ENCODE assay signal across 11 cellular contexts in the genomic region with DNA sequence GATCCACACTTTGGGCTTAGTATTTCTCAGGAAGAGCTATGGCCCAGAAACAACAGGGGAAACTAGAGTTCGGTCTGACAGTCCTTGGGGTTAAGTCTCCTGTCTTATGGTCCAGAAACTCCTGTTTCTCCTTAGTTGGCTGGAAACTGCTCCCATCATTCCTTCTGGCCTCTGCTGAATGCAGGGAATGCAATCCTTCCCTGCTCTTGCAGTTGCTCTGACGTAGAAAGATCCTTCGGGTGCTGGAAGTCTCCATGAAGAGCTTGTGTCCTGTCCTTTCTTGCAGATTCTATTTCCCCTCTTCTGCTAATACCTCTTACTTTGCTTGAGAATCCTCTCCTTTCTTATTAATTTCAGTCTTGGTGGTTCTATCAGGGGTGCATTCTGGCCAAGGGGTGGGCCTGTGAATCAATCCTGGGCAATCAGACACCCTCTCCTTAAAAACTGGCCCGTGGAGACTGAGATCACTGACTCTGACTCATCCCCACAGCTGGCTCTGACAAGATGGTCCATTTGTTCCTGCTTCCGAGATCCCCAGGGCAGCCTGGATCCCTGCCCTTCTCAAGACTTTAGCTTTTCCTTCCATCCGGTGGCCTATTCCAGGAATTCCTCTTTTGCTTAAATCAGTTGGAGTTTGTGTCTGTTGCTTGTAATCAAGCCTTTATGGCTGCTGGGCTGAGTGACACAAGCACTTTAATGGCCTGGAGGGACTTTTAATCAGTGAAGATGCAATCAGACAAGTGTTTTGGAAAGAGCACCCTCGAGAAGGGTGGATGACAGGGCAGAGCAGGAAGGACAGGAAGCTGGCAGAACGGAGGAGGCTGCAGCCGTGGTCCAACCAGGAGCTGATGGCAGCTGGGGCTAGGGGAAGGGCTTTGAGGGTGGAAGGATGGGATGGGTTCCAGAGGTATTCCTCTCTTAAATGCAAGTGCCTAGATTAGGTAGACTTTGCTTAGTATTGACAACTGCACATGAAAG. TPM values are rescaled to one million over a fixed set of nuclear protein-coding genes. Genes with fewer than 3 reads are reported as not detected.
DNase-seq lines count a peak whose midpoint lies in the region; ATAC-seq, FAIRE-seq and TF ChIP-seq lines count a peak whose summit lies in the region.
"Had no signal": no experiment of that assay in that cellular context is flagged by ENCODE, and none has a peak within 500 bp of the region (broad histone marks: within the 10 kb centered on the region; RNA-seq: fewer than 3 reads in every experiment).

No MANE protein-coding gene starts in this region.

- intact Hi-C loops in endothelial cell of umbilical vein (cut with micrococcal nuclease) = no loop called here
- intact Hi-C loops in left lung (cut with DNase I) = no loop called here
- intact Hi-C loops in left colon (cut with DNase I, micrococcal nuclease) = no loop called here
- intact Hi-C loops in activated CD4-positive, alpha-beta memory T cell treated with anti-CD3 and anti-CD28 coated beads for 36 hours (cut with micrococcal nuclease) = no loop called here

- H3K9ac ChIP-seq in endothelial cell of umbilical vein (replicated peaks; ENCODE audit: extremely low read depth, insufficient read depth, low read length) = no peak overlapping the region

- no peaks in the 10 kb centered on the region for H3K4me1 Mint-ChIP-seq in activated CD4-positive, alpha-beta memory T cell treated with anti-CD3 and anti-CD28 coated beads, Interleukin-2, amount 10 ng/mL, durations not matched to agents 7 days and 5 days
- no peaks in the 10 kb centered on the region for H3K4me1 Mint-ChIP-seq in activated CD4-positive, alpha-beta memory T cell treated with anti-CD3 and anti-CD28 coated beads for 36 hours (ENCODE audit: low read depth)

- H3K27me3 ChIP-seq in Peyer's patch (no peaks in the 10 kb centered on the region), endothelial cell of umbilical vein (ENCODE audit: control insufficient read depth in 2 of 2, insufficient read depth in 2 of 2, low read length in 2 of 2) (no peaks in the 10 kb centered on the region), left lung (no peaks in the 10 kb centered on the region), suprapubic skin (no peaks in the 10 kb centered on the region)

- H2AFZ ChIP-seq in endothelial cell of umbilical vein (ENCODE audit: low read depth, low read length) = peak overlapping the region; percentile 5

- H3K4me1 ChIP-seq in Peyer's patch (peaks cover 0 to 4% (median 0%) of the 10 kb centered on the region in 4 donors), endothelial cell of umbilical vein (ENCODE audit: control insufficient read depth, extremely low read depth, insufficient read depth, low read length) (peaks cover 27% of the 10 kb centered on the region), left lung (no peaks in the 10 kb centered on the region), suprapubic skin (peaks cover 30% of the 10 kb centered on the region)

- H3K79me2 ChIP-seq in endothelial cell of umbilical vein (ENCODE audit: control insufficient read depth, insufficient read depth, low read length) = no peaks in the 10 kb centered on the region

- peak overlapping the region; percentile 25 to 87 (median 65) for H3K27ac ChIP-seq in Peyer's patch
- H3K27ac ChIP-seq in endothelial cell of umbilical vein (ENCODE audit: insufficient read depth, low read depth, low read length) = peak overlapping the region; percentile 33
- peak overlapping the region in 1 of 2 donors; percentile 29 for H3K27ac ChIP-seq in left lung
- H3K27ac ChIP-seq in suprapubic skin = peak overlapping the region; percentile 50

- TSS peak; percentile 58 for BruUV-seq in endothelial cell of umbilical vein (replicated peaks; lab: Mats Ljungman, UMichigan)

- WGBS in suprapubic skin = 21% methylated on average over 9 of the region's 9 CpGs

- POLR2A ChIA-PET in endothelial cell of umbilical vein (lab: Charles Lee) = no interaction called here
- POLR2A ChIA-PET in activated CD4-positive, alpha-beta memory T cell treated with anti-CD3 and anti-CD28 coated beads, Interleukin-2, amount 10 ng/mL, durations not matched to agents 7 days and 5 days (lab: Charles Lee) = no interaction called here
- POLR2A ChIA-PET in activated CD4-positive, alpha-beta memory T cell treated with anti-CD3 and anti-CD28 coated beads for 36 hours (lab: Charles Lee) = no interaction called here

- peak overlapping the region; percentile 9 for H3K4me2 ChIP-seq in endothelial cell of umbilical vein (ENCODE audit: insufficient read depth, low read length)

- ATAC-seq in left lung (peak; percentile 65), GM18870 (IDR thresholded peaks at IDR 0.05; ENCODE audit: unreplicated experiment) (no peak), left colon (no peak)

- peaks cover 12% of the 10 kb centered on the region for H3K27me3 Mint-ChIP-seq in activated CD4-positive, alpha-beta memory T cell treated with anti-CD3 and anti-CD28 coated beads, Interleukin-2, amount 10 ng/mL, durations not matched to agents 7 days and 5 days
- H3K27me3 Mint-ChIP-seq in activated CD4-positive, alpha-beta memory T cell treated with anti-CD3 and anti-CD28 coated beads for 36 hours = peaks cover 12% of the 10 kb centered on the region

- dilution Hi-C loops in endothelial cell of umbilical vein (cut with MboI; ENCODE audit: extremely low pct_ligation_motif_present, low sequenced_read_pairs) = no loop called here

- CTCF ChIA-PET in endothelial cell of umbilical vein (lab: Charles Lee) = interaction anchor here (0.8 to 2.2 kb wide), 9 partner anchors 9 to 295 kb away, joined by 3 to 8 read pairs (median 3); no protein-coding TSS in a partner anchor
- CTCF ChIA-PET in activated CD4-positive, alpha-beta memory T cell treated with anti-CD3 and anti-CD28 coated beads, Interleukin-2, amount 10 ng/mL, durations not matched to agents 7 days and 5 days (lab: Charles Lee) = no interaction called here
- CTCF ChIA-PET in activated CD4-positive, alpha-beta memory T cell treated with anti-CD3 and anti-CD28 coated beads for 36 hours (lab: Charles Lee) = interaction anchor here (0.6 kb wide), 1 partner anchor 14 kb away, joined by 3 read pairs; no protein-coding TSS in a partner anchor

- no peaks in the 10 kb centered on the region for H3K36me3 Mint-ChIP-seq in activated CD4-positive, alpha-beta memory T cell treated with anti-CD3 and anti-CD28 coated beads, Interleukin-2, amount 10 ng/mL, durations not matched to agents 7 days and 5 days (ENCODE audit: low read depth)
- H3K36me3 Mint-ChIP-seq in activated CD4-positive, alpha-beta memory T cell treated with anti-CD3 and anti-CD28 coated beads for 36 hours = no peaks in the 10 kb centered on the region

- H3K9me3 ChIP-seq in Peyer's patch (no peaks in the 10 kb centered on the region), endothelial cell of umbilical vein (replicated peaks; ENCODE audit: control insufficient read depth, insufficient read depth, low read length) (no peaks in the 10 kb centered on the region), left lung (no peaks in the 10 kb centered on the region), suprapubic skin (no peaks in the 10 kb centered on the region)

- H3K4me3 ChIP-seq in Peyer's patch = no peak overlapping the region
- H3K4me3 ChIP-seq in endothelial cell of umbilical vein (replicated peaks in 1 of 3; ENCODE audit: insufficient read depth in 1 of 3, low read depth in 1 of 3, low read length in 3 of 3) = no peak overlapping the region
- H3K4me3 ChIP-seq in left lung = no peak overlapping the region
- no peak overlapping the region for H3K4me3 ChIP-seq in suprapubic skin

- TF ChIP-seq EP300 in suprapubic skin (IDR thresholded peaks at IDR 0.05) = no peak

- TF ChIP-seq CTCF in Peyer's patch (IDR thresholded peaks at IDR 0.05) (no peak), endothelial cell of umbilical vein (IDR thresholded peaks at IDR 0.05; ENCODE audit: extremely low read depth in 1 of 2, insufficient read depth in 1 of 2, low read depth in 1 of 2, low read length in 2 of 2) (no peak), left lung (IDR thresholded peaks at IDR 0.05) (no peak), suprapubic skin (IDR thresholded peaks at IDR 0.05) (no peak)

- H4K20me1 ChIP-seq in endothelial cell of umbilical vein (replicated peaks; ENCODE audit: control insufficient read depth, extremely low read depth, insufficient read depth, low read length) = no peaks in the 10 kb centered on the region

- peak; percentile 82 for FAIRE-seq in endothelial cell of umbilical vein (lab: Jason Lieb, UNC)

- no peaks in the 10 kb centered on the region for H3K9me1 ChIP-seq in endothelial cell of umbilical vein (replicated peaks; ENCODE audit: control insufficient read depth, extremely low read depth, insufficient read depth, low read length)

- H3K9me3 Mint-ChIP-seq in activated CD4-positive, alpha-beta memory T cell treated with anti-CD3 and anti-CD28 coated beads, Interleukin-2, amount 10 ng/mL, durations not matched to agents 7 days and 5 days = no peaks in the 10 kb centered on the region
- peaks cover 6% of the 10 kb centered on the region for H3K9me3 Mint-ChIP-seq in activated CD4-positive, alpha-beta memory T cell treated with anti-CD3 and anti-CD28 coated beads for 36 hours

- H3K4me3 Mint-ChIP-seq in activated CD4-positive, alpha-beta memory T cell treated with anti-CD3 and anti-CD28 coated beads, Interleukin-2, amount 10 ng/mL, durations not matched to agents 7 days and 5 days = no peak overlapping the region
- H3K4me3 Mint-ChIP-seq in activated CD4-positive, alpha-beta memory T cell treated with anti-CD3 and anti-CD28 coated beads for 36 hours = no peak overlapping the region

- no peak overlapping the region for H3K27ac Mint-ChIP-seq in activated CD4-positive, alpha-beta memory T cell treated with anti-CD3 and anti-CD28 coated beads, Interleukin-2, amount 10 ng/mL, durations not matched to agents 7 days and 5 days
- H3K27ac Mint-ChIP-seq in activated CD4-positive, alpha-beta memory T cell treated with anti-CD3 and anti-CD28 coated beads for 36 hours = no peak overlapping the region

- H3K36me3 ChIP-seq in Peyer's patch = no peaks in the 10 kb centered on the region
- no peaks in the 10 kb centered on the region for H3K36me3 ChIP-seq in endothelial cell of umbilical vein (ENCODE audit: control insufficient read depth in 2 of 2, extremely low read depth in 1 of 2, insufficient read depth in 2 of 2, low read length in 2 of 2)
- H3K36me3 ChIP-seq in left lung = no peaks in the 10 kb centered on the region
- no peaks in the 10 kb centered on the region for H3K36me3 ChIP-seq in suprapubic skin

- TF ChIP-seq POLR2A in Peyer's patch (IDR thresholded peaks at IDR 0.05) (no peak), endothelial cell of umbilical vein (IDR thresholded peaks at IDR 0.05; ENCODE audit: low read depth, low read length) (no peak), suprapubic skin (IDR thresholded peaks at IDR 0.05) (no peak)

- DNase-seq in Peyer's patch = peak in 1 of 3 donors; percentile 56
- DNase-seq in endothelial cell of umbilical vein (ENCODE audit: low read depth, low spot score) = peak; percentile 38
- DNase-seq in left lung = no peak
- peak in 1 of 2 donors; percentile 69 for DNase-seq in suprapubic skin (ENCODE audit: low spot score in 2 of 2)
- no peak for DNase-seq in activated CD4-positive, alpha-beta memory T cell treated with anti-CD3 and anti-CD28 coated beads, Interleukin-2, amount 10 ng/mL, durations not matched to agents 7 days and 5 days
- no peak for DNase-seq in left colon
- DNase-seq in activated CD4-positive, alpha-beta memory T cell treated with anti-CD3 and anti-CD28 coated beads for 36 hours = no peak
- DNase-seq: cortex of kidney, NCI-H146, SHP77 had no signal

RNA-seq across cellular contexts. Expression of a gene that starts 23.7 kb away (rescaled TPM):
- total RNA-seq in Peyer's patch (10 to 100 TPM in 3 of 4 donors, 1 to 10 TPM in 1; 6.4 to 17.3 (median 13.8) TPM), endothelial cell of umbilical vein (14.6 and 45.2 TPM in 2 replicates), left lung (10 to 100 TPM; 12.9 to 16.3 TPM), suprapubic skin (100 to 1,000 TPM in 1 of 4 donors, 10 to 100 TPM in 3; 64.3 to 124 (median 73.1) TPM), left colon (10 to 100 TPM in 1 of 2 donors, 1 to 10 TPM in 1; 7.8 to 25.4 TPM)
- polyA plus RNA-seq in endothelial cell of umbilical vein = 37.6 and 43.9 TPM in 2 replicates
- 27.8 and 31.2 TPM in 2 replicates for polyA plus RNA-seq in endothelial cell of umbilical vein (2011; cell fraction: cytosol; rRNA removed)
- polyA plus RNA-seq in endothelial cell of umbilical vein (2011; cell fraction: nucleus; rRNA removed) = 30.7 and 40.6 TPM in 2 replicates
- 43.2 and 61.0 TPM in 2 replicates for polyA plus RNA-seq in endothelial cell of umbilical vein (2012)
- polyA minus RNA-seq in endothelial cell of umbilical vein = 37.7 and 53.6 TPM in 2 replicates
- polyA minus RNA-seq in endothelial cell of umbilical vein (2011; cell fraction: cytosol; rRNA and poly(A)+ RNA removed) = 3.9 TPM
- 8.8 and 9.8 TPM in 2 replicates for polyA minus RNA-seq in endothelial cell of umbilical vein (2011; cell fraction: nucleus; rRNA and poly(A)+ RNA removed)
- under 1 TPM; 0.08 to 0.20 TPM for total RNA-seq in activated CD4-positive, alpha-beta memory T cell treated with anti-CD3 and anti-CD28 coated beads, Interleukin-2, amount 10 ng/mL, durations not matched to agents 7 days and 5 days
- total RNA-seq in activated CD4-positive, alpha-beta memory T cell treated with anti-CD3 and anti-CD28 coated beads for 36 hours = under 1 TPM in 1 of 2 experiments, not detected in 1; 0.07 TPM

Comparison
In these comparisons a context has a peak if more than half of its experiments do, and no peak if none do; other contexts are left out.
1. RNA of a gene that starts 23.7 kb away (total RNA-seq): 64.3 to 124 TPM in suprapubic skin, 14.6 to 45.2 TPM in endothelial cell of umbilical vein, 7.8 to 25.4 TPM in left colon, 12.9 to 16.3 TPM in left lung and 6.4 to 17.3 TPM in Peyer's patch; 0.08 to 0.20 TPM in activated CD4-positive, alpha-beta memory T cell treated with anti-CD3 and anti-CD28 coated beads, Interleukin-2, amount 10 ng/mL, durations not matched to agents 7 days and 5 days and 0.07 TPM in activated CD4-positive, alpha-beta memory T cell treated with anti-CD3 and anti-CD28 coated beads for 36 hours; every median in the first group is over 4 times any median in the second.